Comparison of ENCODE assay signal across 18 cellular contexts in the genomic region with DNA sequence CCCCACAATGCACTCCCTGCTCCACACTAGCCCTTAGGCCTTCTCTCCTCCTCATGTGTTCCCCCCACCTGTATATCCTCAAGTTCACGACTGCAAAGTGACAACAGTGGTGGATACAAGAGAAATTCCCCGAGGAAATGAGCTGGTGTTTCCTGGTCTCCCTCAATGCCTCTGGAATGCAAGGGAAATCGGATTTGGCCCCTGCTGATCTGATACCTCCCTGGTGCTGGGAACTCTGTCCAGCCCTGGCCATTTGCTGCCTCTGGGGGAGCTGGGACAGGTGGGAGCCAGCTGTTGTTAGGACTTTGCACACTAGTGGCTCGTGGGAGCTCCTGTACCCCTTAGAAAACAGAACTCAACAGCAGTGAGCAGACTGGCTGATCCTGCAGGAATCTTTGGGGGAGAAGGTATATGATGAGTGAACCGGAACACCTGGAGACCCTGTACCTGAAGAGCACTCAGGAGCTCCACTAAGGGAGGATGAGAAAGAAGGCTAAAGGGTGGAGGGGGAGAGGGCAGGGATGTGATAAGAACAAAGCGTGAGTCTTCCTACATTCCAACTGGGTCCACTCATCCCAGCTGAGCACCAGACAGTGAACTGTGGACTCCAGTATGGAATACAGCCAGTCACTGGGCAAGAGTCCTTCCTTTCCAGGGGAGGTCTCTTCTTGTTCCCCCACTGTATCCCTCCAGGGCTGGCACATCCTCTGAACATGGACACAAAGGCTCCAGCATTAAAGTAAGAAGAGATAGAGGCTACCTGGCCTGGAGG.
DNase-seq lines count a peak whose midpoint lies in the region; FAIRE-seq and TF ChIP-seq lines count a peak whose summit lies in the region.
"Had no signal": no experiment of that assay in that cellular context is flagged by ENCODE, and none has a peak within 500 bp of the region (broad histone marks: within the 10 kb centered on the region; RNA-seq: fewer than 3 reads in every experiment).

No MANE protein-coding gene starts in this region.

- no peak for TF ChIP-seq CTCF in tibial artery (IDR thresholded peaks at IDR 0.05)
- no peak for TF ChIP-seq CTCF in esophagus squamous epithelium (IDR thresholded peaks at IDR 0.05)

- no peak for TF ChIP-seq POLR2A in esophagus squamous epithelium (IDR thresholded peaks at IDR 0.05)

- peak; percentile 30 for DNase-seq in GM04504 (ENCODE audit: low read depth)
- DNase-seq in amniotic epithelial cell (ENCODE audit: low read depth), result peak; percentile 78
- peak; percentile 54 for DNase-seq in iris pigment epithelial cell (ENCODE audit: low read depth)
- DNase-seq in small intestine, result peak; percentile 81
- DNase-seq in NCI-H187 (lab: John Stamatoyannopoulos, UW), result no peak
- no peak for DNase-seq in tibial artery
- DNase-seq in esophagus squamous epithelium (lab: John Stamatoyannopoulos, UW), result no peak
- DNase-seq: activated CD4-positive, CD25-positive, alpha-beta regulatory T cell; activated effector memory CD4-positive, alpha-beta T cell treated with Interleukin-2 at 50 U/mL for 16 hours; CD4-positive, CD25-positive, alpha-beta regulatory T cell; colonic mucosa; DMS79 treated with DMSO at 0.1 percent for 48 hours; erythroblast; NCI-H1930; NCI-H748 treated with DMSO at 0.1 percent for 48 hours; nephron progenitor cell; T-helper 1 cell; testis had no signal

- H3K27ac ChIP-seq in small intestine (ENCODE audit: low read depth in 1 of 2, low read length in 1 of 2) (peak overlapping the region in 1 of 2 donors; percentile 84), tibial artery (no peak overlapping the region), esophagus squamous epithelium (no peak overlapping the region)
- H3K27ac ChIP-seq: colonic mucosa, testis had no signal

- no peaks in the 10 kb centered on the region for H3K36me3 ChIP-seq in small intestine (ENCODE audit: control insufficient read depth in 2 of 2, insufficient read depth in 2 of 2, low read length in 2 of 2)
- H3K36me3 ChIP-seq in tibial artery, result no peaks in the 10 kb centered on the region
- peaks cover 0 to 51% (median 0%) of the 10 kb centered on the region in 3 donors for H3K36me3 ChIP-seq in esophagus squamous epithelium
- H3K36me3 ChIP-seq: colonic mucosa had no signal

- WGBS in small intestine, 3 donors, result 42 to 55% (median 43%) methylated on average over 6 of the region's 6 CpGs
- 67 to 86% methylated on average over 5 to 6 of the region's 6 CpGs for WGBS in esophagus squamous epithelium, 2 donors

- intact Hi-C loops in tibial artery (cut with DNase I; ENCODE audit: low total_unique reads) (no loop called here), esophagus squamous epithelium (cut with DNase I) (no loop called here)

- H3K4me1 ChIP-seq in small intestine (ENCODE audit: control insufficient read depth in 2 of 2, insufficient read depth in 1 of 2, low read depth in 1 of 2, low read length in 1 of 2) (peaks cover 8 to 24% of the 10 kb centered on the region in 2 donors), tibial artery (peaks cover 0 to 38% (median 24%) of the 10 kb centered on the region in 4 donors), esophagus squamous epithelium (peaks cover 0 to 60% (median 16%) of the 10 kb centered on the region in 3 donors)
- H3K4me1 ChIP-seq: testis had no signal

- H3K9me3 ChIP-seq in small intestine (ENCODE audit: control insufficient read depth, low read depth), result no peaks in the 10 kb centered on the region
- H3K9me3 ChIP-seq in tibial artery, result no peaks in the 10 kb centered on the region
- H3K9me3 ChIP-seq in esophagus squamous epithelium, result no peaks in the 10 kb centered on the region
- H3K9me3 ChIP-seq: colonic mucosa, testis had no signal

- H3K27me3 ChIP-seq in small intestine (ENCODE audit: control insufficient read depth in 2 of 2, insufficient read depth in 2 of 2, low read length in 2 of 2) (no peaks in the 10 kb centered on the region), tibial artery (no peaks in the 10 kb centered on the region), esophagus squamous epithelium (no peaks in the 10 kb centered on the region)
- H3K27me3 ChIP-seq: colonic mucosa, testis had no signal

- FAIRE-seq in small intestine (lab: Jason Lieb, UNC), result no peak

- H3K4me3 ChIP-seq in small intestine (ENCODE audit: low read depth in 1 of 2, low read length in 2 of 2), result no peak overlapping the region
- no peak overlapping the region for H3K4me3 ChIP-seq in tibial artery
- H3K4me3 ChIP-seq in esophagus squamous epithelium, result no peak overlapping the region
- H3K4me3 ChIP-seq: colonic mucosa, testis had no signal

Comparison
In these comparisons a context has a peak if more than half of its experiments do, and no peak if none do; other contexts are left out.
1. DNase-seq: peak in GM04504 (single experiment), amniotic epithelial cell (single experiment), iris pigment epithelial cell (single experiment) and small intestine (single experiment); none in NCI-H187 (0 of 2), tibial artery (0 of 2) and esophagus squamous epithelium (single experiment).